ENCODE assay signal across 2 cellular contexts in genomic region chr19:43673702-43674629, GRCh38.
A peak's percentile ranks its signal among the peaks of the same experiment; 100 is the strongest.
TF ChIP-seq lines count a peak whose summit lies in the region.

No MANE protein-coding gene starts in this region.

TF ChIP-seq in HepG2, 621 proteins besides CTCF, POLR2A, EP300 and RAD21:
- TF ChIP-seq REST (IDR thresholded peaks at IDR 0.05; ENCODE audit: borderline replicate concordance in 1 of 2, low read depth in 1 of 2, low read length in 2 of 2) (no peak), RBFOX2 (IDR thresholded peaks at IDR 0.05; ENCODE audit: low read depth, low read length) (no peak), MXI1 (IDR thresholded peaks at IDR 0.05; ENCODE audit: borderline replicate concordance, low read depth, low read length) (no peak), ZNF614 (CRISPR knock-in tag; IDR thresholded peaks at IDR 0.05; ENCODE audit: borderline replicate concordance) (no peak), ZNF18 (CRISPR knock-in tag; IDR thresholded peaks at IDR 0.05; ENCODE audit: insufficient replicate concordance) (no peak), MLXIP (CRISPR knock-in tag; IDR thresholded peaks at IDR 0.05; ENCODE audit: borderline replicate concordance) (no peak)

TF ChIP-seq in K562, 482 proteins besides CTCF, POLR2A, EP300 and RAD21:
- TF ChIP-seq TAL1 (IDR thresholded peaks at IDR 0.05) (0 out of 2 replicates have a peak, but pooled peaks have one; percentile 18), CBFA2T3 (IDR thresholded peaks at IDR 0.05) (peak; percentile 51), CREM (IDR thresholded peaks at IDR 0.05; ENCODE audit: low read depth) (peak; percentile 79), CBFA2T2 (conservative IDR thresholded peaks at IDR 0.05) (peak; percentile 23), BCOR (IDR thresholded peaks at IDR 0.05) (peak; percentile 63), ZEB2 (IDR thresholded peaks at IDR 0.05) (0 out of 2 replicates have a peak, but pooled peaks have one; percentile 26), ATF1 (CRISPR knock-in tag; IDR thresholded peaks at IDR 0.05) (no peak), ATF1 (tag; IDR thresholded peaks at IDR 0.05) (peak; percentile 56), HLTF (IDR thresholded peaks at IDR 0.05) (no peak), ADNP (tag; IDR thresholded peaks at IDR 0.05) (peak; percentile 56; the same call in 1 of the 2 replicates)
- TF ChIP-seq, protein P1, sequence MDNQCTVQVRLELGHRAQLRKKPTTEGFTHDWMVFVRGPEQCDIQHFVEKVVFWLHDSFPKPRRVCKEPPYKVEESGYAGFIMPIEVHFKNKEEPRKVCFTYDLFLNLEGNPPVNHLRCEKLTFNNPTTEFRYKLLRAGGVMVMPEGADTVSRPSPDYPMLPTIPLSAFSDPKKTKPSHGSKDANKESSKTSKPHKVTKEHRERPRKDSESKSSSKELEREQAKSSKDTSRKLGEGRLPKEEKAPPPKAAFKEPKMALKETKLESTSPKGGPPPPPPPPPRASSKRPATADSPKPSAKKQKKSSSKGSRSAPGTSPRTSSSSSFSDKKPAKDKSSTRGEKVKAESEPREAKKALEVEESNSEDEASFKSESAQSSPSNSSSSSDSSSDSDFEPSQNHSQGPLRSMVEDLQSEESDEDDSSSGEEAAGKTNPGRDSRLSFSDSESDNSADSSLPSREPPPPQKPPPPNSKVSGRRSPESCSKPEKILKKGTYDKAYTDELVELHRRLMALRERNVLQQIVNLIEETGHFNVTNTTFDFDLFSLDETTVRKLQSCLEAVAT (IDR thresholded peaks at IDR 0.05), result no peak
TF ChIP-seq in K562: peak in this region for 8.
